Comparison of ENCODE assay signal across 15 cellular contexts in the genomic region with DNA sequence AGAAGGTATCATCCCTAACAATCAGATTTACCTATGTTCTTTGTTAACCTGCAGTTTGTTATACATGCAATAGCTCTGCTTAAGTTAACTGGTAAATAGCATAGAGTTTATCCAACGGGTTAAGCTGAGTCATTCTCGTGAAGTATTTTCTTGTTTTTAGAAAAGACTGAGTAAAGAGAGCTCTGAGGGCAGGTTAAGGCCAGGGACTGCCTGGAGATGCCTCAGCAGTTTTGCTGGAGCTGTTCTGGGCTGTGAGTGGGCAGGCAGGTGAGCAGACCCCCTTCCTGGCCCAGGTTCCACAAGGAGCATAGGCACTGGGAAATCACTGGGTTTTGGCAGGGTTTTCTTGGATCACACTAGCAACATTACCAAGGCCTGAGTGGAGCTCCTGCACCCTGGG. TPM values are rescaled to one million over a fixed set of nuclear protein-coding genes. Genes with fewer than 3 reads are reported as not detected.
DNase-seq lines count a peak whose midpoint lies in the region; FAIRE-seq and TF ChIP-seq lines count a peak whose summit lies in the region.
"Had no signal": no experiment of that assay in that cellular context is flagged by ENCODE, and none has a peak within 500 bp of the region (broad histone marks: within the 10 kb centered on the region; RNA-seq: fewer than 3 reads in every experiment).

No MANE protein-coding gene starts in this region.

- H3K36me3 Mint-ChIP-seq in MCF 10A (ENCODE audit: insufficient read depth, unreplicated experiment): no peaks in the 10 kb centered on the region

- H3K4me3 ChIP-seq in mammary epithelial cell (replicated peaks in 1 of 3; ENCODE audit: insufficient read depth in 1 of 3, low read depth in 2 of 3, low read length in 3 of 3) (no peak overlapping the region), choroid plexus epithelial cell (ENCODE audit: low read depth, low read length) (no peak overlapping the region), mesodermal cell (ENCODE audit: extremely low read depth, insufficient read depth, low read length, poor library complexity, severe bottlenecking) (no peak overlapping the region), vagina (no peak overlapping the region), MM.1S (ENCODE audit: low read length) (no peak overlapping the region), kidney (ENCODE audit: low read length in 2 of 2) (no peak overlapping the region)

- peaks cover under 1% of the 10 kb centered on the region for H3K27me3 Mint-ChIP-seq in MCF 10A (ENCODE audit: insufficient read depth, unreplicated experiment)

- BruUV-seq in mammary epithelial cell (replicated peaks; lab: Mats Ljungman, UMichigan) (no TSS peak), MCF 10A (replicated peaks; lab: Mats Ljungman, UMichigan) (no TSS peak)

- H3K9me3 ChIP-seq in mammary epithelial cell (replicated peaks; ENCODE audit: insufficient read depth, low read length): no peaks in the 10 kb centered on the region
- H3K9me3 ChIP-seq in mesodermal cell (ENCODE audit: control insufficient read depth, low read length): no peaks in the 10 kb centered on the region
- no peaks in the 10 kb centered on the region for H3K9me3 ChIP-seq in vagina
- no peaks in the 10 kb centered on the region for H3K9me3 ChIP-seq in MM.1S (replicated peaks; ENCODE audit: insufficient read depth, low read length)
- no peaks in the 10 kb centered on the region for H3K9me3 ChIP-seq in kidney (ENCODE audit: control insufficient read depth in 1 of 2, low read length in 2 of 2)

- no peaks in the 10 kb centered on the region for H3K9me2 ChIP-seq in MM.1S (replicated peaks; ENCODE audit: insufficient read depth, low read length)

- in situ Hi-C loops in mammary epithelial cell (cut with MboI; ENCODE audit: low sequenced_read_pairs in 2 of 2): no loop called here

- no peak overlapping the region for H2AFZ ChIP-seq in mammary epithelial cell (ENCODE audit: low read depth, low read length)
- H2AFZ ChIP-seq in MM.1S (ENCODE audit: low read length): no peak overlapping the region

- CTCF ChIA-PET in mammary epithelial cell (lab: Charles Lee; ENCODE audit: low non-redundant PET): no interaction called here
- CTCF ChIA-PET in MCF 10A (lab: Yijun Ruan, JAX): interaction anchor here (0.6 to 1.2 kb wide), 4 partner anchors 12 to 995 kb away, joined by 3 to 4 read pairs (median 3); no protein-coding TSS in a partner anchor

- no peak for TF ChIP-seq CTCF in mammary epithelial cell (conservative IDR thresholded peaks at IDR 0.05 in 1 of 2, IDR thresholded peaks at IDR 0.05 in 1 of 2; ENCODE audit: extremely low read depth in 1 of 2, insufficient read depth in 1 of 2, low read depth in 1 of 2, low read length in 2 of 2)
- no peak for TF ChIP-seq CTCF in MCF 10A (IDR thresholded peaks at IDR 0.05; ENCODE audit: unreplicated experiment)
- TF ChIP-seq CTCF in choroid plexus epithelial cell (conservative IDR thresholded peaks at IDR 0.05; ENCODE audit: low read depth, low read length): no peak
- no peak for TF ChIP-seq CTCF in vagina (IDR thresholded peaks at IDR 0.05)
- TF ChIP-seq CTCF in MM.1S (IDR thresholded peaks at IDR 0.05; ENCODE audit: low read length): no peak
- TF ChIP-seq CTCF in kidney (IDR thresholded peaks at IDR 0.05; ENCODE audit: borderline replicate concordance, extremely low read depth, insufficient read depth): no peak

- H3K27me3 ChIP-seq in mammary epithelial cell (ENCODE audit: insufficient read depth, low read length) (no peaks in the 10 kb centered on the region), vagina (no peaks in the 10 kb centered on the region), MM.1S (replicated peaks; ENCODE audit: insufficient read depth, low read length) (no peaks in the 10 kb centered on the region)

- no peaks in the 10 kb centered on the region for H3K4me1 Mint-ChIP-seq in MCF 10A (ENCODE audit: insufficient read depth, unreplicated experiment)

- H3K9ac ChIP-seq in mammary epithelial cell (ENCODE audit: insufficient read depth, low read length) (no peak overlapping the region), MM.1S (ENCODE audit: low read length) (no peak overlapping the region), kidney (ENCODE audit: low read length in 2 of 2) (no peak overlapping the region)

- H3K9me3 Mint-ChIP-seq in MCF 10A (ENCODE audit: unreplicated experiment): no peaks in the 10 kb centered on the region

- H3K4me3 Mint-ChIP-seq in MCF 10A (ENCODE audit: unreplicated experiment): no peak overlapping the region

- dilution Hi-C loops in mammary epithelial cell (cut with HindIII; ENCODE audit: low sequenced_read_pairs): no loop called here

- no peaks in the 10 kb centered on the region for H3F3A ChIP-seq in MM.1S (ENCODE audit: insufficient read depth, low read length)

- DNase-seq in mammary epithelial cell (peak; percentile 19), MCF 10A (ENCODE audit: unreplicated experiment) (no peak), choroid plexus epithelial cell (ENCODE audit: low read depth) (peak; percentile 71), vagina (ENCODE audit: extremely low spot score in 2 of 2) (no peak), epidermal melanocyte (ENCODE audit: insufficient read length, low spot score) (no peak), MM.1S (no peak), kidney (no peak)
- DNase-seq: activated CD4-positive, CD25-positive, alpha-beta regulatory T cell treated with anti-CD3 and anti-CD28 coated beads, Interleukin-2, amount 50 U/mL, for 72 hours; Karpas-422; NCI-H2081; retina; substantia nigra had no signal

- no peaks in the 10 kb centered on the region for H3K4me1 ChIP-seq in mammary epithelial cell (ENCODE audit: insufficient read depth, low read length)
- H3K4me1 ChIP-seq in mesodermal cell (ENCODE audit: control insufficient read depth, insufficient read depth, low read length, poor library complexity, severe bottlenecking): peaks cover 38% of the 10 kb centered on the region
- H3K4me1 ChIP-seq in vagina: peaks cover 38% of the 10 kb centered on the region
- peaks cover 18% of the 10 kb centered on the region for H3K4me1 ChIP-seq in MM.1S (ENCODE audit: low read length)
- peaks cover 12 to 14% of the 10 kb centered on the region in 2 donors for H3K4me1 ChIP-seq in kidney (ENCODE audit: control insufficient read depth in 1 of 2, insufficient read depth in 1 of 2, low read depth in 1 of 2, low read length in 2 of 2)

- no peak overlapping the region for H3K27ac Mint-ChIP-seq in MCF 10A (ENCODE audit: low read depth, unreplicated experiment)

- H3K79me2 ChIP-seq in mammary epithelial cell (ENCODE audit: insufficient read depth, low read length) (no peaks in the 10 kb centered on the region), MM.1S (ENCODE audit: low read length) (no peaks in the 10 kb centered on the region)

- TF ChIP-seq POLR2A in vagina (IDR thresholded peaks at IDR 0.05): no peak

- H4K20me1 ChIP-seq in mammary epithelial cell (ENCODE audit: insufficient read depth, low read length) (no peaks in the 10 kb centered on the region), MM.1S (ENCODE audit: insufficient read depth, low read length) (no peaks in the 10 kb centered on the region)

- intact Hi-C loops in mammary epithelial cell (cut with micrococcal nuclease) (no loop called here), MCF 10A (cut with micrococcal nuclease) (no loop called here), vagina (cut with DNase I) (no loop called here), kidney (cut with DNase I) (no loop called here)

- POLR2A ChIA-PET in MCF 10A (lab: Yijun Ruan, JAX): no interaction called here

- 75% methylated on average over 2 of the region's 2 CpGs for WGBS in mammary epithelial cell (ENCODE audit: low coverage, missing lambda C conversion rate)
- WGBS in mesodermal cell (ENCODE audit: insufficient coverage in 2 of 2), 2 experiments: 89% methylated on average over 2 of the region's 2 CpGs

- FAIRE-seq in kidney (lab: Jason Lieb, UNC): no peak
- FAIRE-seq: D721Med had no signal

- H3K36me3 ChIP-seq in mammary epithelial cell (ENCODE audit: insufficient read depth, low read length): no peaks in the 10 kb centered on the region
- no peaks in the 10 kb centered on the region for H3K36me3 ChIP-seq in mesodermal cell (ENCODE audit: control insufficient read depth, insufficient read depth, low read length)
- H3K36me3 ChIP-seq in vagina: no peaks in the 10 kb centered on the region
- H3K36me3 ChIP-seq in MM.1S (replicated peaks; ENCODE audit: insufficient read depth, low read length): no peaks in the 10 kb centered on the region
- no peaks in the 10 kb centered on the region for H3K36me3 ChIP-seq in kidney (ENCODE audit: control insufficient read depth in 1 of 2, insufficient read depth in 2 of 2, low read length in 2 of 2)

- no peak overlapping the region for H3K4me2 ChIP-seq in mammary epithelial cell (ENCODE audit: insufficient read depth, low read depth, low read length)
- no peak overlapping the region for H3K4me2 ChIP-seq in MM.1S (ENCODE audit: low read depth, low read length)

- H3K27ac ChIP-seq in mammary epithelial cell (ENCODE audit: insufficient read depth, low read depth, low read length) (no peak overlapping the region), mesodermal cell (ENCODE audit: low read depth, low read length, severe bottlenecking) (peak overlapping the region; percentile 29), vagina (peak overlapping the region; percentile 60), MM.1S (ENCODE audit: low read length) (no peak overlapping the region), kidney (ENCODE audit: low read depth in 2 of 2, low read length in 2 of 2) (peak overlapping the region in 1 of 2 donors; percentile 30)
- H3K27ac ChIP-seq: 22Rv1 had no signal

RNA-seq across cellular contexts. Expression of gene IRAG1, which starts 27.0 kb away (rescaled TPM):
- 1 to 10 TPM in 1 of 2 donors, under 1 TPM in 1; 0.31 to 2.0 TPM for total RNA-seq in mammary epithelial cell
- 0.14 TPM for polyA plus RNA-seq in mammary epithelial cell
- polyA minus RNA-seq in mammary epithelial cell: not detected
- 0.07 TPM in 1 of 2 replicates, not detected in the other for total RNA-seq in MCF 10A (2022)
- polyA plus RNA-seq in mesodermal cell (2013, experiment 1 of 2): 7.7 TPM
- polyA plus RNA-seq in mesodermal cell (2013, experiment 2 of 2): 6.5 TPM
- total RNA-seq in vagina: 18.2 TPM
- total RNA-seq in kidney: 38.1 TPM
- 7.0 TPM for polyA plus RNA-seq in kidney (ENCODE audit: insufficient read depth, low read depth, low replicate concordance)

Comparison
In these comparisons a context has a peak if more than half of its experiments do, and no peak if none do; other contexts are left out.
1. DNase-seq: peak in mammary epithelial cell (single experiment) and choroid plexus epithelial cell (single experiment); none in MCF 10A (single experiment), vagina (0 of 2), epidermal melanocyte (single experiment), MM.1S (single experiment) and kidney (single experiment).
2. H3K27ac ChIP-seq: peak in mesodermal cell (single experiment) and vagina (single experiment); none in mammary epithelial cell (single experiment) and MM.1S (single experiment).